In genomic region chr4:90209922-90210321, GRCh38 we compare ENCODE assay signal across 19 cellular contexts.
DNase-seq lines count a peak whose midpoint lies in the region; ATAC-seq and TF ChIP-seq lines count a peak whose summit lies in the region.
"Had no signal": no experiment of that assay in that cellular context is flagged by ENCODE, and none has a peak within 500 bp of the region (broad histone marks: within the 10 kb centered on the region; RNA-seq: fewer than 3 reads in every experiment).

No MANE protein-coding gene starts in this region.

- H3K4me1 Mint-ChIP-seq in Calu3 (ENCODE audit: low read depth, unreplicated experiment), result peaks cover 7% of the 10 kb centered on the region

- no peaks in the 10 kb centered on the region for H3K36me3 ChIP-seq in body of pancreas (replicated peaks in 1 of 2; ENCODE audit: insufficient read depth in 1 of 2, low read depth in 2 of 2)

- no peaks in the 10 kb centered on the region for H3K27me3 ChIP-seq in body of pancreas

- intact Hi-C loops in Calu3 (cut with micrococcal nuclease; ENCODE audit: unreplicated experiment) (no loop called here), body of pancreas (cut with DNase I) (no loop called here)

- H3K9me3 ChIP-seq in body of pancreas, result no peaks in the 10 kb centered on the region

- peaks cover 12% of the 10 kb centered on the region for H3K4me1 ChIP-seq in body of pancreas

- ATAC-seq in body of pancreas (no peak), GM21381 (IDR thresholded peaks at IDR 0.05; ENCODE audit: unreplicated experiment) (no peak)
- ATAC-seq: GM12878 had no signal

- no peaks in the 10 kb centered on the region for H3K36me3 Mint-ChIP-seq in Calu3 (ENCODE audit: insufficient read depth, unreplicated experiment)

- no peak for TF ChIP-seq POLR2A in body of pancreas (IDR thresholded peaks at IDR 0.05)

- no peak overlapping the region for H3K4me3 ChIP-seq in body of pancreas
- H3K4me3 ChIP-seq: GM12878 had no signal

- BruUV-seq in Calu3 (replicated peaks; lab: Mats Ljungman, UMichigan), result no TSS peak

- no peak overlapping the region for H3K4me3 Mint-ChIP-seq in Calu3 (ENCODE audit: low read depth, unreplicated experiment)
- H3K4me3 Mint-ChIP-seq: H9 had no signal

- 11 to 18% methylated on average over 1 of the region's 1 CpG for WGBS in body of pancreas, 2 donors

- no peaks in the 10 kb centered on the region for H3K27me3 Mint-ChIP-seq in Calu3 (ENCODE audit: unreplicated experiment)

- H3K27ac ChIP-seq in body of pancreas, result no peak overlapping the region

- CTCF ChIA-PET in Calu3 (lab: Charles Lee), result no interaction called here

- TF ChIP-seq CTCF in Calu3 (IDR thresholded peaks at IDR 0.05; ENCODE audit: unreplicated experiment) (no peak), body of pancreas (IDR thresholded peaks at IDR 0.05) (no peak)

- DNase-seq in Calu3, result no peak
- peak; percentile 37 for DNase-seq in NCI-H2029 treated with DMSO at 0.1 percent for 48 hours (lab: John Stamatoyannopoulos, UW)
- DNase-seq in glomerular endothelial cell (ENCODE audit: extremely low read depth, low read depth, low spot score), result peak; percentile 87
- DNase-seq in lung microvascular endothelial cell (ENCODE audit: low read depth in 2 of 2), result peak; percentile 21 to 32
- no peak for DNase-seq in body of pancreas
- DNase-seq in DMS153 treated with DMSO at 0.1 percent for 48 hours (lab: John Stamatoyannopoulos, UW; ENCODE audit: unreplicated experiment), result no peak
- DNase-seq in stimulated activated CD4-positive, alpha-beta T cell treated with anti-CD3 and anti-CD28 coated beads, Interleukin-1b, Interleukin-23, amount 100 ng/mL, for 48 hours, result no peak
- DNase-seq: C1 segment of cervical spinal cord; COR-L47; DMS79; H9; IMR-90; NCI-H2107; NCI-H226; NCI-H526 treated with DMSO at 0.1 percent for 48 hours; NK-92 treated with Interleukin-12 subunit alpha and Interleukin-12 subunit beta, amount 100 ng/mL, for 24 hours; OCI-M1 had no signal

- H3K9me3 Mint-ChIP-seq in Calu3 (ENCODE audit: low read depth, unreplicated experiment), result peaks cover 4% of the 10 kb centered on the region

- H3K27ac Mint-ChIP-seq in Calu3 (ENCODE audit: unreplicated experiment), result peak overlapping the region; percentile 27
- H3K27ac Mint-ChIP-seq: H9 had no signal

Comparison
In these comparisons a context has a peak if more than half of its experiments do, and no peak if none do; other contexts are left out.
1. DNase-seq: peak in NCI-H2029 treated with DMSO at 0.1 percent for 48 hours (single experiment), glomerular endothelial cell (single experiment) and lung microvascular endothelial cell (2 of 2); none in Calu3 (single experiment), body of pancreas (0 of 4), DMS153 treated with DMSO at 0.1 percent for 48 hours (single experiment) and stimulated activated CD4-positive, alpha-beta T cell treated with anti-CD3 and anti-CD28 coated beads, Interleukin-1b, Interleukin-23, amount 100 ng/mL, for 48 hours (single experiment).